ENCODE assay signal across 8 cellular contexts in the genomic region with DNA sequence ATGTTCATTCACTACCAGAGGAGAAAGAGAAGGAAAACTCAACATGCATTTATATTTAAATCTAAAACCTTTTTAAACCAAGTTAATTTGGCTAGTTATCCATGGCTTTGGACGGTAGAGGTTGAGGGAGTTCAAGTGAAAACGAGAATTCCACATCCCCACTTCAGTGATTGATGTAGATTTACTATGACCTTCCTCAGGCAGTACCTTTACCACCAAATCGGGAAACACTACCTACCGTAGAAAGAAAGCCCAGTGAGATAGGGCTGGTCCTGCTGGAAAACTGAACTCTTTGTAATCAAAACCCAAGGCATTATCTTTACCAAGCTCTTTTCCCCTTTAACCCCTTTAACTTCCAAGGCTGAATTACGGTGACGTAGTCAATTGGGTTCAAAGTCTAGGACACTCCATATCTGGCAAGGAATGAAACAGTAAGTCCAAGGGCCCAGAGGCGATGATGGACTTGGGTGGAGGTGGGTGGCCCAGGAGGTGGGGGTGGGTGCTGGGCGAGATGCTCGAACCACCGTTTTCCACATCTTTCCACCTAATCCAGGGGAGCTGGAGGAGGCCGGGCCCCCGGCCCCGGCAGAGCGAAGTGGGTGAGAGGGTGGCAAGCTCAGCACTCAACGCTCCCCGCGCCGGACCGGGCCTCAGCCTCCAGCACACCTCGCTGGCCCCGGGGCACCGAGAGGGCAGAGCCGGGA. TPM values are rescaled to one million over a fixed set of nuclear protein-coding genes. Genes with fewer than 3 reads are reported as not detected.
A peak's percentile ranks its signal among the peaks of the same experiment; 100 is the strongest.
DNase-seq lines count a peak whose midpoint lies in the region; ATAC-seq, FAIRE-seq and TF ChIP-seq lines count a peak whose summit lies in the region.

No MANE protein-coding gene starts in this region.

- TF ChIP-seq POLR2A in endothelial cell of umbilical vein (IDR thresholded peaks at IDR 0.05; ENCODE audit: low read depth, low read length) = no peak

- FAIRE-seq in endothelial cell of umbilical vein (lab: Jason Lieb, UNC) (peak; percentile 76), urothelium cell line (lab: Jason Lieb, UNC) (no peak)

- TF ChIP-seq CTCF in C4-2B (conservative IDR thresholded peaks at IDR 0.05) = no peak
- no peak for TF ChIP-seq CTCF in endothelial cell of umbilical vein (IDR thresholded peaks at IDR 0.05; ENCODE audit: extremely low read depth in 1 of 2, insufficient read depth in 1 of 2, low read depth in 1 of 2, low read length in 2 of 2)

- H3K4me1 ChIP-seq in endothelial cell of umbilical vein (ENCODE audit: control insufficient read depth, extremely low read depth, insufficient read depth, low read length) (peaks cover 22% of the 10 kb centered on the region), mononuclear cell (ENCODE audit: insufficient read depth, low read length) (peaks cover 17% of the 10 kb centered on the region)

- intact Hi-C loops in endothelial cell of umbilical vein (cut with micrococcal nuclease) = loop anchor here (2.0 to 5.0 kb wide), 3 partner anchors 116 to 330 kb away; partner anchors contain the start of gene FBXO33

- H3K4me3 ChIP-seq in endothelial cell of umbilical vein (replicated peaks in 1 of 3; ENCODE audit: insufficient read depth in 1 of 3, low read depth in 1 of 3, low read length in 3 of 3) = peak overlapping the region; percentile 70 to 98 (median 92)
- peak overlapping the region; percentile 94 for H3K4me3 ChIP-seq in mononuclear cell (ENCODE audit: low read length)

- in situ Hi-C loops in SK-MEL-5 (cut with HindIII; ENCODE audit: low pct_unique_long_range_greater_than_20kb, low sequenced_read_pairs) = no loop called here

- H3K36me3 ChIP-seq in endothelial cell of umbilical vein (ENCODE audit: control insufficient read depth in 2 of 2, extremely low read depth in 1 of 2, insufficient read depth in 2 of 2, low read length in 2 of 2) = no peaks in the 10 kb centered on the region

- H3K79me2 ChIP-seq in endothelial cell of umbilical vein (ENCODE audit: control insufficient read depth, insufficient read depth, low read length) = peaks cover 60% of the 10 kb centered on the region

- no peaks in the 10 kb centered on the region for H3K9me1 ChIP-seq in endothelial cell of umbilical vein (replicated peaks; ENCODE audit: control insufficient read depth, extremely low read depth, insufficient read depth, low read length)

- POLR2A ChIA-PET in endothelial cell of umbilical vein (lab: Charles Lee) = interaction anchor here (0.9 to 1.8 kb wide), 7 partner anchors 11 to 330 kb away, joined by 3 to 19 read pairs (median 4); partner anchors contain the start of genes FBXO33, GEMIN2 and TRAPPC6B

- H2AFZ ChIP-seq in endothelial cell of umbilical vein (ENCODE audit: low read depth, low read length) = peak overlapping the region; percentile 52

- CTCF ChIA-PET in endothelial cell of umbilical vein (lab: Charles Lee) = interaction anchor here (0.6 to 2.8 kb wide), 10 partner anchors 11 to 325 kb away, joined by 3 to 24 read pairs (median 3); partner anchors contain the start of gene GEMIN2

- DNase-seq in SK-MEL-5 (ENCODE audit: low read depth, low spot score) = peak; percentile 17
- DNase-seq in endothelial cell of umbilical vein (ENCODE audit: low read depth, low spot score) = peak; percentile 58
- peak; percentile 21 for DNase-seq in urothelium cell line (ENCODE audit: low spot score)
- no peak for DNase-seq in stimulated activated CD4-positive, alpha-beta T cell treated with anti-CD3 and anti-CD28 coated beads, Interleukin-2, amount 100 ng/mL, for 24 hours

- ATAC-seq in GM18517 (IDR thresholded peaks at IDR 0.05; ENCODE audit: unreplicated experiment) (peak; percentile 18), HG03159 (IDR thresholded peaks at IDR 0.05; ENCODE audit: unreplicated experiment) (peak; percentile 25)

- BruUV-seq in endothelial cell of umbilical vein (replicated peaks; lab: Mats Ljungman, UMichigan) = no TSS peak

- no peaks in the 10 kb centered on the region for H4K20me1 ChIP-seq in endothelial cell of umbilical vein (replicated peaks; ENCODE audit: control insufficient read depth, extremely low read depth, insufficient read depth, low read length)

- H3K27ac ChIP-seq in C4-2B = peak overlapping the region; percentile 81
- H3K27ac ChIP-seq in endothelial cell of umbilical vein (ENCODE audit: insufficient read depth, low read depth, low read length) = peak overlapping the region; percentile 83

- peak overlapping the region; percentile 96 for H3K9ac ChIP-seq in endothelial cell of umbilical vein (replicated peaks; ENCODE audit: extremely low read depth, insufficient read depth, low read length)

- no peaks in the 10 kb centered on the region for H3K9me3 ChIP-seq in endothelial cell of umbilical vein (replicated peaks; ENCODE audit: control insufficient read depth, insufficient read depth, low read length)
- no peaks in the 10 kb centered on the region for H3K9me3 ChIP-seq in mononuclear cell (ENCODE audit: low read depth, low read length)

- H3K4me2 ChIP-seq in endothelial cell of umbilical vein (ENCODE audit: insufficient read depth, low read length) = peak overlapping the region; percentile 99

- dilution Hi-C loops in endothelial cell of umbilical vein (cut with MboI; ENCODE audit: extremely low pct_ligation_motif_present, low sequenced_read_pairs) = no loop called here

- H3K27me3 ChIP-seq in endothelial cell of umbilical vein (ENCODE audit: control insufficient read depth in 2 of 2, insufficient read depth in 2 of 2, low read length in 2 of 2) = no peaks in the 10 kb centered on the region
- H3K27me3 ChIP-seq in mononuclear cell (ENCODE audit: insufficient read depth, low read length) = no peaks in the 10 kb centered on the region

TF ChIP-seq in endothelial cell of umbilical vein, 7 proteins besides CTCF, POLR2A, EP300 and RAD21:
- TF ChIP-seq JUN (IDR thresholded peaks at IDR 0.05; ENCODE audit: borderline replicate concordance, insufficient read depth, insufficient read length, low read depth) (no peak), EZH2 (IDR thresholded peaks at IDR 0.05; ENCODE audit: borderline replicate concordance, low read depth, low read length, severe bottlenecking) (no peak), MAX (IDR thresholded peaks at IDR 0.05; ENCODE audit: insufficient read depth, insufficient read length) (no peak), POLR2AphosphoS5 (IDR thresholded peaks at IDR 0.05; ENCODE audit: insufficient read depth, low read depth, low read length) (no peak), GATA2 (IDR thresholded peaks at IDR 0.05; ENCODE audit: insufficient read depth, insufficient read length, low read depth, low read length) (no peak), MYC (IDR thresholded peaks at IDR 0.05; ENCODE audit: low read depth, low read length) (no peak)

RNA-seq across cellular contexts. Expression of gene SEC23A, which starts 0.6 kb away (rescaled TPM):
- 85.3 and 93.1 TPM in 2 replicates for total RNA-seq in SK-MEL-5 (2014; rRNA removed; shearing (Covaris generic))
- 35.3 and 44.4 TPM in 2 replicates for polyA plus RNA-seq in SK-MEL-5 (2015; cell fraction: cytosol; rRNA removed)
- polyA plus RNA-seq in SK-MEL-5 (2015; cell fraction: nucleus; rRNA removed) = 17.6 and 27.7 TPM in 2 replicates
- total RNA-seq in endothelial cell of umbilical vein (155 and 156 TPM in 2 replicates), mononuclear cell (110 TPM)
- polyA plus RNA-seq in endothelial cell of umbilical vein = 78.3 and 86.2 TPM in 2 replicates
- polyA plus RNA-seq in endothelial cell of umbilical vein (2011; cell fraction: cytosol; rRNA removed) = 78.5 and 90.5 TPM in 2 replicates
- polyA plus RNA-seq in endothelial cell of umbilical vein (2011; cell fraction: nucleus; rRNA removed) = 71.0 and 74.8 TPM in 2 replicates
- polyA plus RNA-seq in endothelial cell of umbilical vein (2012) = 116 and 118 TPM in 2 replicates
- polyA minus RNA-seq in endothelial cell of umbilical vein = 333 and 342 TPM in 2 replicates
- 76.4 TPM for polyA minus RNA-seq in endothelial cell of umbilical vein (2011; cell fraction: cytosol; rRNA and poly(A)+ RNA removed)
- polyA minus RNA-seq in endothelial cell of umbilical vein (2011; cell fraction: nucleus; rRNA and poly(A)+ RNA removed) = 163 and 229 TPM in 2 replicates

RNA-seq across cellular contexts. Expression of gene GEMIN2, which starts 11.7 kb away (rescaled TPM):
- total RNA-seq in SK-MEL-5 (2014; rRNA removed; shearing (Covaris generic)) = 17.4 and 22.1 TPM in 2 replicates
- 16.4 and 21.4 TPM in 2 replicates for polyA plus RNA-seq in SK-MEL-5 (2015; cell fraction: cytosol; rRNA removed)
- polyA plus RNA-seq in SK-MEL-5 (2015; cell fraction: nucleus; rRNA removed) = 19.6 and 27.4 TPM in 2 replicates
- total RNA-seq in endothelial cell of umbilical vein (19.5 and 20.0 TPM in 2 replicates), mononuclear cell (20.4 TPM)
- polyA plus RNA-seq in endothelial cell of umbilical vein = 9.6 and 14.3 TPM in 2 replicates
- polyA plus RNA-seq in endothelial cell of umbilical vein (2011; cell fraction: cytosol; rRNA removed) = 21.7 and 23.3 TPM in 2 replicates
- 20.1 and 23.2 TPM in 2 replicates for polyA plus RNA-seq in endothelial cell of umbilical vein (2011; cell fraction: nucleus; rRNA removed)
- 11.4 and 15.0 TPM in 2 replicates for polyA plus RNA-seq in endothelial cell of umbilical vein (2012)
- 7.5 and 10.6 TPM in 2 replicates for polyA minus RNA-seq in endothelial cell of umbilical vein
- polyA minus RNA-seq in endothelial cell of umbilical vein (2011; cell fraction: cytosol; rRNA and poly(A)+ RNA removed) = 12.5 TPM
- 5.7 and 9.7 TPM in 2 replicates for polyA minus RNA-seq in endothelial cell of umbilical vein (2011; cell fraction: nucleus; rRNA and poly(A)+ RNA removed)

Comparison
In these comparisons a context has a peak if more than half of its experiments do, and no peak if none do; other contexts are left out.
1. DNase-seq: peak in SK-MEL-5 (single experiment), endothelial cell of umbilical vein (single experiment) and urothelium cell line (single experiment); none in stimulated activated CD4-positive, alpha-beta T cell treated with anti-CD3 and anti-CD28 coated beads, Interleukin-2, amount 100 ng/mL, for 24 hours (0 of 2).